18 cellular contexts compared by ENCODE assay signal in genomic region chr12:15721716-15722115, GRCh38.
DNase-seq lines count a peak whose midpoint lies in the region; ATAC-seq and TF ChIP-seq lines count a peak whose summit lies in the region.
"Had no signal": no experiment of that assay in that cellular context is flagged by ENCODE, and none has a peak within 500 bp of the region (broad histone marks: within the 10 kb centered on the region; RNA-seq: fewer than 3 reads in every experiment).

No MANE protein-coding gene starts in this region.

- no peaks in the 10 kb centered on the region for H3K9me3 ChIP-seq in HCT116 (ENCODE audit: control insufficient read depth in 1 of 2, insufficient read depth in 1 of 2, low read depth in 1 of 2, low read length in 2 of 2)
- no peaks in the 10 kb centered on the region for H3K9me3 ChIP-seq in uterus
- H3K9me3 ChIP-seq in A673 (ENCODE audit: low read depth, low read length, poor library complexity, severe bottlenecking) = no peaks in the 10 kb centered on the region
- H3K9me3 ChIP-seq: gastroesophageal sphincter, stomach had no signal

- in situ Hi-C loops in astrocyte of the spinal cord (cut with HindIII; ENCODE audit: low sequenced_read_pairs) = no loop called here

- RAD21 ChIA-PET in HCT116 (lab: Charles Lee; ENCODE audit: low non-redundant PET in 1 of 2, low total read pairs in 2 of 2, uncharacterized antibody in 2 of 2, unreplicated experiment in 2 of 2) = no interaction called here

- no peak for TF ChIP-seq CTCF in HCT116 (IDR thresholded peaks at IDR 0.05 in 2 of 3, conservative IDR thresholded peaks at IDR 0.05 in 1 of 3; ENCODE audit: borderline replicate concordance in 1 of 3, insufficient read depth in 1 of 3, low read depth in 2 of 3, low read length in 2 of 3)
- no peak for TF ChIP-seq CTCF in astrocyte of the spinal cord (IDR thresholded peaks at IDR 0.05; ENCODE audit: low read depth, low read length)
- no peak for TF ChIP-seq CTCF in uterus (IDR thresholded peaks at IDR 0.05)
- TF ChIP-seq CTCF in A673 (conservative IDR thresholded peaks at IDR 0.05; ENCODE audit: low read depth, low read length) = no peak

- no peak for ATAC-seq in HCT116
- ATAC-seq: effector memory CD8-positive, alpha-beta T cell; gastroesophageal sphincter; Panc1; sciatic nerve had no signal

- no peaks in the 10 kb centered on the region for H3K36me3 Mint-ChIP-seq in activated naive CD8-positive, alpha-beta T cell treated with anti-CD3 and anti-CD28 coated beads for 36 hours

- H3K9ac ChIP-seq in HCT116 (ENCODE audit: low read length) = no peak overlapping the region

- H2AFZ ChIP-seq in HCT116 (ENCODE audit: low read depth, low read length, poor library complexity, severe bottlenecking) = no peak overlapping the region

- no peaks in the 10 kb centered on the region for H3K9me3 Mint-ChIP-seq in activated naive CD8-positive, alpha-beta T cell treated with anti-CD3 and anti-CD28 coated beads for 36 hours
- H3K9me3 Mint-ChIP-seq: central memory CD8-positive, alpha-beta T cell; effector memory CD8-positive, alpha-beta T cell had no signal

- no peak overlapping the region for H3K4me3 Mint-ChIP-seq in activated naive CD8-positive, alpha-beta T cell treated with anti-CD3 and anti-CD28 coated beads for 36 hours
- H3K4me3 Mint-ChIP-seq: central memory CD8-positive, alpha-beta T cell; effector memory CD8-positive, alpha-beta T cell had no signal

- H3K4me2 ChIP-seq in HCT116 (ENCODE audit: low read length) = peak overlapping the region; percentile 37

- POLR2A ChIA-PET in HCT116 (lab: Charles Lee) = no interaction called here
- POLR2A ChIA-PET in A673 (lab: Charles Lee; ENCODE audit: low non-redundant PET) = no interaction called here

- DNase-seq in HCT116 (ENCODE audit: low read depth, low spot score) = no peak
- peak; percentile 56 for DNase-seq in astrocyte of the spinal cord (ENCODE audit: low read depth, low spot score)
- DNase-seq in iris pigment epithelial cell (ENCODE audit: low read depth) = peak; percentile 66
- DNase-seq in uterus = no peak
- DNase-seq in activated naive CD8-positive, alpha-beta T cell treated with anti-CD3 and anti-CD28 coated beads for 36 hours = no peak
- no peak for DNase-seq in posterior vena cava (ENCODE audit: low spot score)
- DNase-seq in A673 (ENCODE audit: low spot score) = no peak
- DNase-seq: C1 segment of cervical spinal cord; effector memory CD8-positive, alpha-beta T cell; MM.1S; NCI-H146; NCI-H2227 treated with DMSO at 0.1 percent for 48 hours; stimulated activated CD4-positive, alpha-beta T cell treated with anti-CD3 and anti-CD28 coated beads, Interleukin-1b, Interleukin-23, amount 100 ng/mL, for 48 hours; stomach had no signal

- H3K36me3 ChIP-seq in HCT116 (ENCODE audit: control insufficient read depth in 1 of 2, insufficient read depth in 2 of 2, low read length in 2 of 2) = no peaks in the 10 kb centered on the region
- no peaks in the 10 kb centered on the region for H3K36me3 ChIP-seq in uterus
- H3K36me3 ChIP-seq in A673 (ENCODE audit: insufficient read depth, low read length, poor library complexity, severe bottlenecking) = no peaks in the 10 kb centered on the region
- H3K36me3 ChIP-seq: gastroesophageal sphincter, stomach had no signal

- H3K27me3 ChIP-seq in HCT116 (ENCODE audit: insufficient read depth, low read length) (no peaks in the 10 kb centered on the region), uterus (no peaks in the 10 kb centered on the region), A673 (replicated peaks; ENCODE audit: insufficient read depth, low read depth, low read length, poor library complexity) (no peaks in the 10 kb centered on the region)
- H3K27me3 ChIP-seq: gastroesophageal sphincter, stomach had no signal

- H3K4me1 Mint-ChIP-seq in activated naive CD8-positive, alpha-beta T cell treated with anti-CD3 and anti-CD28 coated beads for 36 hours = peaks cover 4% of the 10 kb centered on the region
- H3K4me1 Mint-ChIP-seq: central memory CD8-positive, alpha-beta T cell had no signal

- no peak overlapping the region for H3K27ac Mint-ChIP-seq in activated naive CD8-positive, alpha-beta T cell treated with anti-CD3 and anti-CD28 coated beads for 36 hours

- H3K27ac ChIP-seq in HCT116 (ENCODE audit: low read depth, low read length) (no peak overlapping the region), uterus (peak overlapping the region; percentile 65 to 71), A673 (ENCODE audit: low read depth, low read length, poor library complexity, severe bottlenecking) (no peak overlapping the region)
- H3K27ac ChIP-seq: gastroesophageal sphincter had no signal

- no peaks in the 10 kb centered on the region for H3K9me2 ChIP-seq in HCT116 (ENCODE audit: insufficient read depth)

- H4K20me1 ChIP-seq in HCT116 (ENCODE audit: insufficient read depth) = no peaks in the 10 kb centered on the region

- CTCF ChIA-PET in HCT116 (lab: Charles Lee) (no interaction called here), A673 (lab: Charles Lee) (no interaction called here)

- BruUV-seq in HCT116 (replicated peaks; lab: Mats Ljungman, UMichigan) (no TSS peak), A673 (replicated peaks; lab: Mats Ljungman, UMichigan) (no TSS peak)

- TF ChIP-seq POLR2A in HCT116 (IDR thresholded peaks at IDR 0.05; ENCODE audit: borderline replicate concordance, extremely low read depth, insufficient read depth, insufficient read length) = no peak
- no peak for TF ChIP-seq POLR2A in uterus (IDR thresholded peaks at IDR 0.05)

- peaks cover 93% of the 10 kb centered on the region for H3K79me2 ChIP-seq in HCT116 (ENCODE audit: insufficient read depth, low read length)

- intact Hi-C loops in HCT116 (cut with micrococcal nuclease) = no loop called here
- intact Hi-C loops in uterus (cut with DNase I; ENCODE audit: low total_unique reads) = no loop called here
- intact Hi-C loops in posterior vena cava (cut with DNase I) = loop anchor here in 1 of 2 donors (10.0 kb wide), 1 partner anchor 63 kb away; the partner anchor contains the start of gene EPS8
- intact Hi-C loops in A673 (cut with micrococcal nuclease; ENCODE audit: unreplicated experiment) = no loop called here

- H3K27me3 Mint-ChIP-seq in activated naive CD8-positive, alpha-beta T cell treated with anti-CD3 and anti-CD28 coated beads for 36 hours = peaks cover 24% of the 10 kb centered on the region

- peaks cover 34 to 73% of the 10 kb centered on the region in 2 experiments for H3K4me1 ChIP-seq in HCT116 (ENCODE audit: control insufficient read depth in 1 of 2, insufficient read depth in 2 of 2, low read length in 2 of 2)
- H3K4me1 ChIP-seq in uterus = peaks cover 0 to 21% of the 10 kb centered on the region in 2 donors
- peaks cover 14% of the 10 kb centered on the region for H3K4me1 ChIP-seq in A673 (ENCODE audit: insufficient read depth, low read length, poor library complexity, severe bottlenecking)

- no peak for TF ChIP-seq RAD21 in HCT116 (IDR thresholded peaks at IDR 0.05; ENCODE audit: low read depth)

- H3K4me3 ChIP-seq in HCT116 (replicated peaks in 1 of 2; ENCODE audit: low read depth in 1 of 2, low read length in 2 of 2) (no peak overlapping the region), astrocyte of the spinal cord (ENCODE audit: low read depth, low read length) (no peak overlapping the region), uterus (no peak overlapping the region), A673 (ENCODE audit: low read depth, low read length, poor library complexity, severe bottlenecking) (no peak overlapping the region)
- H3K4me3 ChIP-seq: gastroesophageal sphincter, stomach had no signal

TF ChIP-seq in HCT116, 20 proteins besides CTCF, POLR2A, EP300 and RAD21:
- TF ChIP-seq ZNF274 (IDR thresholded peaks at IDR 0.05; ENCODE audit: low read depth, low read length) (no peak), POLR2AphosphoS5 (IDR thresholded peaks at IDR 0.05; ENCODE audit: low read depth, low read length) (no peak), ATF3 (IDR thresholded peaks at IDR 0.05) (no peak), SIN3A (IDR thresholded peaks at IDR 0.05; ENCODE audit: low read depth) (no peak), JUND (IDR thresholded peaks at IDR 0.05) (no peak), EGR1 (IDR thresholded peaks at IDR 0.05; ENCODE audit: low read depth) (no peak), ELF1 (IDR thresholded peaks at IDR 0.05; ENCODE audit: borderline replicate concordance, low read depth) (no peak), EZH2phosphoT487 (IDR thresholded peaks at IDR 0.05; ENCODE audit: borderline replicate concordance) (no peak), REST (IDR thresholded peaks at IDR 0.05; ENCODE audit: low read depth) (no peak)

Comparison
In these comparisons a context has a peak if more than half of its experiments do, and no peak if none do; other contexts are left out.
1. DNase-seq: peak in astrocyte of the spinal cord (single experiment) and iris pigment epithelial cell (single experiment); none in HCT116 (single experiment), uterus (0 of 2), activated naive CD8-positive, alpha-beta T cell treated with anti-CD3 and anti-CD28 coated beads for 36 hours (single experiment), posterior vena cava (single experiment) and A673 (single experiment).
2. H3K27ac ChIP-seq: peak in uterus (2 of 2); none in HCT116 (single experiment) and A673 (single experiment).